Comparison of ENCODE assay signal across 38 cellular contexts in the genomic region with DNA sequence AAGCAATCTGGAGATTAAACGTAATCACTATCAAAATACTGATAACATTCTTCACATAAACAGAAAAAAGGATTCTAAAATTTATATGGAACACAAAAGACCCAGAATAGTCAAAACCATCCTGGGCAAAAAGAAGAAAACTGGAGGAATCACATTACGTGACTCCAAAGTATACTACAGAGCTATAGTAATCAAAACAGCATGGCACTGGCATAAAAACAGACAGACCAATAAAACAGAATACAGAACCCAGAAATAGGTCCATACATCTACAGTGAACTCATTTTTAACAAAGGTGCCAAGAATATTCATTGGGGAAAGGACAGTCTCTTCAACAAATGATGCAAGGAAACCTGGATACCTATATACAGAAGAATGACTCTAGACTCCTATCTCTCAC.
"Had no signal": no experiment of that assay in that cellular context is flagged by ENCODE, and none has a peak within 500 bp of the region (broad histone marks: within the 10 kb centered on the region; RNA-seq: fewer than 3 reads in every experiment).

No MANE protein-coding gene starts in this region.

- H3K4me1 Mint-ChIP-seq: activated CD4-positive, alpha-beta memory T cell treated with anti-CD3 and anti-CD28 coated beads, Interleukin-2, amount 10 ng/mL, durations not matched to agents 7 days and 5 days; activated CD4-positive, alpha-beta T cell treated with anti-CD3 and anti-CD28 coated beads for 36 hours; activated CD4-positive, alpha-beta T cell treated with anti-CD3 and anti-CD28 coated beads, Interleukin-2, amount 10 ng/mL, durations not matched to agents 7 days and 5 days; activated CD8-positive, alpha-beta memory T cell treated with anti-CD3 and anti-CD28 coated beads, Interleukin-2, amount 10 ng/mL, durations not matched to agents 7 days and 5 days; activated naive CD8-positive, alpha-beta T cell treated with anti-CD3 and anti-CD28 coated beads for 36 hours; activated T-helper 17 cell treated with anti-CD3 and anti-CD28 coated beads, Interleukin-2, amount 50 U/mL, for 72 hours; central memory CD8-positive, alpha-beta T cell had no signal

- DNase-seq: activated CD4-positive, alpha-beta memory T cell treated with anti-CD3 and anti-CD28 coated beads, Interleukin-2, amount 10 ng/mL, durations not matched to agents 7 days and 5 days; activated CD4-positive, alpha-beta T cell treated with anti-CD3 and anti-CD28 coated beads for 1 hour; activated CD4-positive, alpha-beta T cell treated with anti-CD3 and anti-CD28 coated beads for 36 hours; activated CD4-positive, alpha-beta T cell treated with anti-CD3 and anti-CD28 coated beads for 48 hours; activated CD4-positive, alpha-beta T cell treated with anti-CD3 and anti-CD28 coated beads, Interleukin-2, amount 10 ng/mL, durations not matched to agents 7 days and 5 days; activated CD4-positive, alpha-beta T cell treated with anti-CD3 and anti-CD28 coated beads, Interleukin-2, amount 50 U/mL, for 48 hours; activated CD4-positive, CD25-positive, alpha-beta regulatory T cell; activated CD8-positive, alpha-beta memory T cell treated with anti-CD3 and anti-CD28 coated beads for 24 hours; activated CD8-positive, alpha-beta memory T cell treated with anti-CD3 and anti-CD28 coated beads, Interleukin-2, amount 10 ng/mL, durations not matched to agents 7 days and 5 days; activated CD8-positive, alpha-beta memory T cell treated with anti-CD3 and anti-CD28 coated beads, Interleukin-2, amount 50 U/mL, for 48 hours; activated CD8-positive, alpha-beta T cell treated with anti-CD3 and anti-CD28 coated beads, Interleukin-2, amount 10 ng/mL, durations not matched to agents 7 days and 5 days; activated effector memory CD4-positive, alpha-beta T cell treated with anti-CD3 and anti-CD28 coated beads, Interleukin-2, amount 50 U/mL, for 16 hours; activated gamma-delta T cell treated with Interleukin-2 at 50 U/mL for 16 hours; activated naive CD4-positive, alpha-beta T cell; activated naive CD4-positive, alpha-beta T cell treated with anti-CD3 and anti-CD28 coated beads for 36 hours; activated naive CD4-positive, alpha-beta T cell treated with anti-CD3 and anti-CD28 coated beads, Interleukin-2, amount 50 U/mL, for 16 hours; activated naive CD8-positive, alpha-beta T cell treated with anti-CD3 and anti-CD28 coated beads for 36 hours; activated T-cell treated with anti-CD3 and anti-CD28 coated beads, Interleukin-2, amount 50 U/mL, for 1 hour; activated T-cell treated with anti-CD3 and anti-CD28 coated beads, Interleukin-2, amount 50 U/mL, for 4 hours; activated T-cell treated with anti-CD3 and anti-CD28 coated beads, Interleukin-2, amount 50 U/mL, for 72 hours; adrenal gland; amniotic stem cell; aorta; body of pancreas; caudate nucleus; cerebellar nuclear complex; colonic mucosa; T-helper 2 cell; T-helper 9 cell had no signal

- H3K36me3 Mint-ChIP-seq: activated CD8-positive, alpha-beta memory T cell treated with anti-CD3 and anti-CD28 coated beads, Interleukin-2, amount 10 ng/mL, durations not matched to agents 7 days and 5 days; activated naive CD8-positive, alpha-beta T cell treated with anti-CD3 and anti-CD28 coated beads for 36 hours had no signal

- ATAC-seq: activated CD4-positive, alpha-beta T cell treated with anti-CD3 and anti-CD28 coated beads for 36 hours; activated CD4-positive, CD25-positive, alpha-beta regulatory T cell treated with anti-CD3 and anti-CD28 coated beads, Interleukin-2, amount 50 U/mL, for 24 hours; activated CD8-positive, alpha-beta memory T cell treated with anti-CD3 and anti-CD28 coated beads, Interleukin-2, amount 10 ng/mL, durations not matched to agents 7 days and 5 days; activated CD8-positive, alpha-beta T cell treated with anti-CD3 and anti-CD28 coated beads, Interleukin-2, amount 10 ng/mL, durations not matched to agents 7 days and 5 days; activated naive CD4-positive, alpha-beta T cell treated with anti-CD3 and anti-CD28 coated beads, Interleukin-2, amount 50 U/mL, for 72 hours; activated T-cell treated with anti-CD3 and anti-CD28 coated beads, Interleukin-2, amount 50 U/mL, for 4 hours; activated T-cell treated with anti-CD3 and anti-CD28 coated beads, Interleukin-2, amount 50 U/mL, for 72 hours; activated T-helper 17 cell treated with anti-CD3 and anti-CD28 coated beads, Interleukin-2, amount 50 U/mL, for 72 hours; body of pancreas had no signal

- H3K27me3 Mint-ChIP-seq: activated CD4-positive, alpha-beta memory T cell treated with anti-CD3 and anti-CD28 coated beads, Interleukin-2, amount 10 ng/mL, durations not matched to agents 7 days and 5 days; activated CD4-positive, alpha-beta T cell treated with anti-CD3 and anti-CD28 coated beads, Interleukin-2, amount 10 ng/mL, durations not matched to agents 7 days and 5 days; activated naive CD8-positive, alpha-beta T cell treated with anti-CD3 and anti-CD28 coated beads for 36 hours had no signal

- H3K27me3 ChIP-seq: adrenal gland, body of pancreas, cardiac muscle cell, colonic mucosa had no signal

- H3K9me3 Mint-ChIP-seq: activated CD4-positive, alpha-beta memory T cell treated with anti-CD3 and anti-CD28 coated beads, Interleukin-2, amount 10 ng/mL, durations not matched to agents 7 days and 5 days had no signal

- H3K4me3 ChIP-seq: adrenal gland, body of pancreas, cardiac muscle cell, colonic mucosa had no signal

- H3K9me3 ChIP-seq: body of pancreas, colonic mucosa had no signal

- H3K27ac Mint-ChIP-seq: activated CD4-positive, alpha-beta memory T cell treated with anti-CD3 and anti-CD28 coated beads, Interleukin-2, amount 10 ng/mL, durations not matched to agents 7 days and 5 days; activated CD4-positive, alpha-beta T cell treated with anti-CD3 and anti-CD28 coated beads for 36 hours; activated CD4-positive, alpha-beta T cell treated with anti-CD3 and anti-CD28 coated beads, Interleukin-2, amount 10 ng/mL, durations not matched to agents 7 days and 5 days; activated CD8-positive, alpha-beta memory T cell treated with anti-CD3 and anti-CD28 coated beads, Interleukin-2, amount 10 ng/mL, durations not matched to agents 7 days and 5 days; activated CD8-positive, alpha-beta T cell treated with anti-CD3 and anti-CD28 coated beads, Interleukin-2, amount 10 ng/mL, durations not matched to agents 7 days and 5 days; activated naive CD4-positive, alpha-beta T cell treated with anti-CD3 and anti-CD28 coated beads for 36 hours; activated naive CD4-positive, alpha-beta T cell treated with anti-CD3 and anti-CD28 coated beads, Interleukin-2, amount 50 U/mL, for 72 hours; activated naive CD8-positive, alpha-beta T cell treated with anti-CD3 and anti-CD28 coated beads for 36 hours; activated T-cell treated with anti-CD3 and anti-CD28 coated beads, Interleukin-2, amount 50 U/mL, for 72 hours; activated T-helper 1 cell treated with anti-CD3 and anti-CD28 coated beads, Interleukin-12 subunit alpha, Interleukin-12 subunit beta, Interleukin-2, Interleukin-4 antibody, amounts not matched to agents 30 ng/mL and 10 ng/mL and 1 ng/mL, durations not matched to agents 14 hours and 24 hours and 36 hours; activated T-helper 17 cell treated with anti-CD3 and anti-CD28 coated beads, Interleukin-2, amount 50 U/mL, for 72 hours; T-helper 1 cell treated with Interleukin-12 subunit alpha and Interleukin-12 subunit beta and Interleukin-4 antibody, amounts not matched to agents 30 μg/mL and 1 μg/mL, for 36 hours; T-helper 2 cell treated with Interferon-gamma antibody and Interleukin-4, amounts not matched to agents 5 μg/mL and 100 μg/mL, for 36 hours had no signal

- H3K27ac ChIP-seq: adrenal gland, body of pancreas, cardiac muscle cell, colonic mucosa, VCaP had no signal

- H3K4me3 Mint-ChIP-seq: activated CD4-positive, alpha-beta memory T cell treated with anti-CD3 and anti-CD28 coated beads, Interleukin-2, amount 10 ng/mL, durations not matched to agents 7 days and 5 days; activated CD4-positive, alpha-beta T cell treated with anti-CD3 and anti-CD28 coated beads for 36 hours; activated CD4-positive, alpha-beta T cell treated with anti-CD3 and anti-CD28 coated beads, Interleukin-2, amount 10 ng/mL, durations not matched to agents 7 days and 5 days; activated CD8-positive, alpha-beta memory T cell treated with anti-CD3 and anti-CD28 coated beads, Interleukin-2, amount 10 ng/mL, durations not matched to agents 7 days and 5 days; activated CD8-positive, alpha-beta T cell treated with anti-CD3 and anti-CD28 coated beads, Interleukin-2, amount 10 ng/mL, durations not matched to agents 7 days and 5 days; activated naive CD4-positive, alpha-beta T cell treated with anti-CD3 and anti-CD28 coated beads for 36 hours; activated naive CD8-positive, alpha-beta T cell treated with anti-CD3 and anti-CD28 coated beads for 36 hours; activated T-cell treated with anti-CD3 and anti-CD28 coated beads, Interleukin-2, amount 50 U/mL, for 4 hours; activated T-cell treated with anti-CD3 and anti-CD28 coated beads, Interleukin-2, amount 50 U/mL, for 72 hours; activated T-helper 1 cell treated with anti-CD3 and anti-CD28 coated beads, Interleukin-12 subunit alpha, Interleukin-12 subunit beta, Interleukin-2, Interleukin-4 antibody, amounts not matched to agents 30 ng/mL and 10 ng/mL and 1 ng/mL, durations not matched to agents 14 hours and 24 hours and 36 hours; activated T-helper 17 cell treated with anti-CD3 and anti-CD28 coated beads, Interleukin-2, amount 50 U/mL, for 72 hours; central memory CD8-positive, alpha-beta T cell; T-helper 1 cell treated with Interleukin-12 subunit alpha and Interleukin-12 subunit beta and Interleukin-4 antibody, amounts not matched to agents 30 μg/mL and 1 μg/mL, for 36 hours; T-helper 2 cell treated with Interferon-gamma antibody and Interleukin-4, amounts not matched to agents 5 μg/mL and 100 μg/mL, for 36 hours had no signal

- H3K36me3 ChIP-seq: adrenal gland, cardiac muscle cell, colonic mucosa had no signal

- H3K4me1 ChIP-seq: adrenal gland, body of pancreas, colonic mucosa had no signal
